ENCODE assay signal across 1 cellular context in genomic region chr5:28284788-28285187, GRCh38.
A peak's percentile ranks its signal among the peaks of the same experiment; 100 is the strongest.
TF ChIP-seq lines count a peak whose summit lies in the region.

No MANE protein-coding gene starts in this region.

TF ChIP-seq in K562, 482 proteins besides CTCF, POLR2A, EP300 and RAD21 (continued from another document):
- TF ChIP-seq ZNF316 (IDR thresholded peaks at IDR 0.05) (peak; percentile 33; the same call in 1 of the 2 replicates), MAFG (tag; conservative IDR thresholded peaks at IDR 0.05) (0 out of 2 replicates have a peak, but pooled peaks have one; percentile 21), MAFF (IDR thresholded peaks at IDR 0.05; ENCODE audit: low read length) (peak; percentile 41)
